Comparison of ENCODE assay signal across 8 cellular contexts in the genomic region with DNA sequence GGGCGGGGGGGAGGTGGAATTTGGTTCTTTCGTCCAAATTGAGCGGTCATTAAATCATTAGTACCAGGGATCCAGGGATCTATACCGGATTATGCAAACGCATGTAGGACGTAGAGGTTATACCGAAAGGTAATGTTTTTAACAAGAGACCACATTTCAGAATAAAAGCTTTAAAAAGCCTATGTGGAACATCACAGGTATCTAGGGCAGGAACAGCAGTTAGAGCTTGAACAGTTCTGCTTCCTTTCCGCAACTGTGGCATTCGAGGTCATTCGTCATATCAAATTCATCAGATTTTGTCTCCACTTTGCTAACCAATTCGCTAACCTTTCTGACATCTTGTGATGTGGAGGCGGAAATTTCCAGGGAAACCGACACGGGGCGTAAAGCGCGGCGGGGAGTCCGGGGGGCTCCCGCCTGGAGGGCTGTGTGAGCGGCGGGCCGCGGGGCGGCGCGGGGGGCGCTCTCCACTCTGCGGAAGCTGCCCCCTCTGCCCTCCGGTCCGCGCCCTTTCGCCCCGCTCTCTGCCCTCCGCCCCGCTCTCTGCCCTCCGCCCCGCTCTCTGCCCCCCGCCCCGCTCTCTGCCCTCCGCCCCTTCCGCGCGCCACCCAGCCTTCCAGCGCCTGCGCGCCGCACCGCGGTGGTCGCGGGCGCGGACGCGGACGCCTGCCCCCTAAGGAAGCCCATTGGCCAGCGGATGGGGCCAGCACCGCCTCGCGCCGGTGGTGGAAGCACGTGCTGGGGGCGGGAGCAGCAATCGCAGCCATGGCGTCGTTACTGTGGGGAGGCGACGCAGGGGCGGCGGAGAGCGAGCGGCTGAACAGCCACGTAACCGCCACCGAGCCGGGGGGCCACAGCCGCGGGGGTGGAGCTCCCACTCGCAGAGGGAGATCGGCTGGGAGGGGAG. TPM values are rescaled to one million over a fixed set of nuclear protein-coding genes. Genes with fewer than 3 reads are reported as not detected.
DNase-seq lines count a peak whose midpoint lies in the region; ATAC-seq, FAIRE-seq and TF ChIP-seq lines count a peak whose summit lies in the region.

A gene (plus strand): TSS at position 756 of the 907 bp plus-strand sequence. CDS start 10 bp downstream, at position 766.

- peaks cover 10% of the 10 kb centered on the region for H3K36me3 Mint-ChIP-seq in IgD-negative memory B cell
- H3K36me3 Mint-ChIP-seq in activated CD8-positive, alpha-beta memory T cell treated with anti-CD3 and anti-CD28 coated beads, Interleukin-2, amount 10 ng/mL, durations not matched to agents 7 days and 5 days: peaks cover 20% of the 10 kb centered on the region

- DNase-seq in A549 (ENCODE audit: low read depth in 1 of 2, low spot score in 1 of 2) (no peak), fibroblast of villous mesenchyme (ENCODE audit: low read depth) (no peak), occipital lobe (lab: John Stamatoyannopoulos, UW) (peak; percentile 75), NCI-H1436 (lab: John Stamatoyannopoulos, UW) (no peak)
- DNase-seq in activated CD8-positive, alpha-beta memory T cell treated with anti-CD3 and anti-CD28 coated beads, Interleukin-2, amount 10 ng/mL, durations not matched to agents 7 days and 5 days: no peak

- no peak within 1 kb of the TSS for H3K27ac ChIP-seq in A549

- no peaks in the 10 kb centered on the region for H3K9me3 Mint-ChIP-seq in IgD-negative memory B cell
- H3K9me3 Mint-ChIP-seq in activated CD8-positive, alpha-beta memory T cell treated with anti-CD3 and anti-CD28 coated beads, Interleukin-2, amount 10 ng/mL, durations not matched to agents 7 days and 5 days (ENCODE audit: low read depth): no peaks in the 10 kb centered on the region

- H3K4me3 ChIP-seq in A549: peak within 1 kb of the TSS; percentile 88
- H3K4me3 ChIP-seq in fibroblast of villous mesenchyme (ENCODE audit: low read depth, low read length): peak within 1 kb of the TSS; percentile 88

- H3K27ac Mint-ChIP-seq in IgD-negative memory B cell: peak within 1 kb of the TSS; percentile 82 to 96 (median 92)
- H3K27ac Mint-ChIP-seq in activated CD8-positive, alpha-beta memory T cell treated with anti-CD3 and anti-CD28 coated beads, Interleukin-2, amount 10 ng/mL, durations not matched to agents 7 days and 5 days: no peak within 1 kb of the TSS

- FAIRE-seq in A549 (lab: Jason Lieb, UNC): no peak

- TF ChIP-seq CTCF in A549 (IDR thresholded peaks at IDR 0.05) (no peak), fibroblast of villous mesenchyme (IDR thresholded peaks at IDR 0.05; ENCODE audit: insufficient read depth, low read depth, low read length) (no peak)

- H3K4me1 Mint-ChIP-seq in IgD-negative memory B cell: peaks cover 13 to 27% (median 24%) of the 10 kb centered on the region in 3 donors
- H3K4me1 Mint-ChIP-seq in activated CD8-positive, alpha-beta memory T cell treated with anti-CD3 and anti-CD28 coated beads, Interleukin-2, amount 10 ng/mL, durations not matched to agents 7 days and 5 days: peaks cover 38% of the 10 kb centered on the region

- no peaks in the 10 kb centered on the region for H3K9me3 ChIP-seq in A549

- POLR2A ChIA-PET in A549 (lab: Yijun Ruan, JAX): interaction anchor here (0.8 to 1.4 kb wide), 2 partner anchors 16 to 212 kb away, joined by 3 to 21 read pairs; a partner anchor contains a TSS

- peaks cover 14% of the 10 kb centered on the region for H3K27me3 Mint-ChIP-seq in IgD-negative memory B cell
- peaks cover 48% of the 10 kb centered on the region for H3K27me3 Mint-ChIP-seq in activated CD8-positive, alpha-beta memory T cell treated with anti-CD3 and anti-CD28 coated beads, Interleukin-2, amount 10 ng/mL, durations not matched to agents 7 days and 5 days

- peak within 1 kb of the TSS; percentile 93 to 99 (median 96) for H3K4me3 Mint-ChIP-seq in IgD-negative memory B cell
- peak within 1 kb of the TSS; percentile 99 for H3K4me3 Mint-ChIP-seq in activated CD8-positive, alpha-beta memory T cell treated with anti-CD3 and anti-CD28 coated beads, Interleukin-2, amount 10 ng/mL, durations not matched to agents 7 days and 5 days

- TF ChIP-seq POLR2A in A549 (IDR thresholded peaks at IDR 0.05; ENCODE audit: low read length): no peak

- TF ChIP-seq RAD21 in A549 (conservative IDR thresholded peaks at IDR 0.05 in 1 of 2, IDR thresholded peaks at IDR 0.05 in 1 of 2): no peak

- WGBS in A549 (ENCODE audit: missing lambda C conversion rate): 52% methylated on average over 21 of the region's 81 CpGs

- ATAC-seq in A549 (no peak), HG03175 (IDR thresholded peaks at IDR 0.05; ENCODE audit: unreplicated experiment) (no peak), GM21576 (IDR thresholded peaks at IDR 0.05; ENCODE audit: unreplicated experiment) (no peak)
- no peak for ATAC-seq in activated CD8-positive, alpha-beta memory T cell treated with anti-CD3 and anti-CD28 coated beads, Interleukin-2, amount 10 ng/mL, durations not matched to agents 7 days and 5 days

- TF ChIP-seq EP300 in A549 (IDR thresholded peaks at IDR 0.05): no peak

- H3K4me1 ChIP-seq in A549: 0 out of 3 replicates have a peak, but pooled peaks cover 5% of the 10 kb centered on the region

- peak within 1 kb of the TSS; percentile 86 for H3K4me2 ChIP-seq in A549

- CTCF ChIA-PET in A549 (lab: Yijun Ruan, JAX): interaction anchor here (0.6 to 2.5 kb wide), 3 partner anchors 13 to 213 kb away, joined by 3 to 5 read pairs (median 4); no protein-coding TSS in a partner anchor
- CTCF ChIA-PET in activated CD8-positive, alpha-beta memory T cell treated with anti-CD3 and anti-CD28 coated beads, Interleukin-2, amount 10 ng/mL, durations not matched to agents 7 days and 5 days (lab: Charles Lee): interaction anchor here (1.0 to 2.4 kb wide), 3 partner anchors 17 to 335 kb away, joined by 3 to 26 read pairs (median 6); a partner anchor contains a TSS

TF ChIP-seq in A549, 52 proteins besides CTCF, POLR2A, EP300 and RAD21:
- TF ChIP-seq, protein P1, sequence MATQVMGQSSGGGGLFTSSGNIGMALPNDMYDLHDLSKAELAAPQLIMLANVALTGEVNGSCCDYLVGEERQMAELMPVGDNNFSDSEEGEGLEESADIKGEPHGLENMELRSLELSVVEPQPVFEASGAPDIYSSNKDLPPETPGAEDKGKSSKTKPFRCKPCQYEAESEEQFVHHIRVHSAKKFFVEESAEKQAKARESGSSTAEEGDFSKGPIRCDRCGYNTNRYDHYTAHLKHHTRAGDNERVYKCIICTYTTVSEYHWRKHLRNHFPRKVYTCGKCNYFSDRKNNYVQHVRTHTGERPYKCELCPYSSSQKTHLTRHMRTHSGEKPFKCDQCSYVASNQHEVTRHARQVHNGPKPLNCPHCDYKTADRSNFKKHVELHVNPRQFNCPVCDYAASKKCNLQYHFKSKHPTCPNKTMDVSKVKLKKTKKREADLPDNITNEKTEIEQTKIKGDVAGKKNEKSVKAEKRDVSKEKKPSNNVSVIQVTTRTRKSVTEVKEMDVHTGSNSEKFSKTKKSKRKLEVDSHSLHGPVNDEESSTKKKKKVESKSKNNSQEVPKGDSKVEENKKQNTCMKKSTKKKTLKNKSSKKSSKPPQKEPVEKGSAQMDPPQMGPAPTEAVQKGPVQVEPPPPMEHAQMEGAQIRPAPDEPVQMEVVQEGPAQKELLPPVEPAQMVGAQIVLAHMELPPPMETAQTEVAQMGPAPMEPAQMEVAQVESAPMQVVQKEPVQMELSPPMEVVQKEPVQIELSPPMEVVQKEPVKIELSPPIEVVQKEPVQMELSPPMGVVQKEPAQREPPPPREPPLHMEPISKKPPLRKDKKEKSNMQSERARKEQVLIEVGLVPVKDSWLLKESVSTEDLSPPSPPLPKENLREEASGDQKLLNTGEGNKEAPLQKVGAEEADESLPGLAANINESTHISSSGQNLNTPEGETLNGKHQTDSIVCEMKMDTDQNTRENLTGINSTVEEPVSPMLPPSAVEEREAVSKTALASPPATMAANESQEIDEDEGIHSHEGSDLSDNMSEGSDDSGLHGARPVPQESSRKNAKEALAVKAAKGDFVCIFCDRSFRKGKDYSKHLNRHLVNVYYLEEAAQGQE (IDR thresholded peaks at IDR 0.05): peak; percentile 71
- TF ChIP-seq CBX8 (IDR thresholded peaks at IDR 0.05): no peak

RNA-seq across cellular contexts. Expression of the gene that starts here (rescaled TPM):
- polyA plus RNA-seq in A549 (2011; rRNA removed): 0.01 and 0.05 TPM in 2 replicates
- polyA plus RNA-seq in A549 (2012; cell fraction: cytosol; rRNA removed): not detected in 2 replicates
- 0.07 and 0.18 TPM in 2 replicates for polyA plus RNA-seq in A549 (2012; cell fraction: nucleus; rRNA removed)
- polyA plus RNA-seq in A549 (2017; fragmentation: RNase III; extraction: RNeasy Plus Mini Kit Qiagen cat#74134 plus additional on column Dnase treatment): 0.07 TPM in 1 of 3 replicates, not detected in the others
- polyA minus RNA-seq in A549 (2011; rRNA and poly(A)+ RNA removed): 0.66 TPM in 1 of 2 replicates, not detected in the other
- 0.08 TPM for polyA plus RNA-seq in IgD-negative memory B cell
- total RNA-seq in activated CD8-positive, alpha-beta memory T cell treated with anti-CD3 and anti-CD28 coated beads, Interleukin-2, amount 10 ng/mL, durations not matched to agents 7 days and 5 days: under 1 TPM in 1 of 2 experiments, not detected in 1; 0.50 TPM
- not detected in 2 replicates for total RNA-seq in fibroblast of villous mesenchyme
- 18.7 TPM for total RNA-seq in occipital lobe

Comparison
In these comparisons a context has a peak if more than half of its experiments do, and no peak if none do; other contexts are left out.
1. RNA of the gene that starts here (total RNA-seq): 18.7 TPM in occipital lobe (single experiment); 0.50 TPM in activated CD8-positive, alpha-beta memory T cell treated with anti-CD3 and anti-CD28 coated beads, Interleukin-2, amount 10 ng/mL, durations not matched to agents 7 days and 5 days and not detected in fibroblast of villous mesenchyme; every median in the first group is over 10 times any median in the second.